8 cellular contexts compared by ENCODE assay signal in genomic region chr16:74999208-74999682, GRCh38. TPM values are rescaled to one million over a fixed set of nuclear protein-coding genes. Genes with fewer than 3 reads are reported as not detected.
DNase-seq lines count a peak whose midpoint lies in the region; ATAC-seq and TF ChIP-seq lines count a peak whose summit lies in the region.

No MANE protein-coding gene starts in this region.

- TF ChIP-seq CTCF in esophagus squamous epithelium (IDR thresholded peaks at IDR 0.05) = no peak

- no peaks in the 10 kb centered on the region for H3K9me3 Mint-ChIP-seq in natural killer cell treated with Interleukin-12 subunit alpha and Interleukin-12 subunit beta and Interleukin-15 and Interleukin-18, amount 100 ng/mL, for 72 hours

- H3K9ac ChIP-seq in BLaER1 treated with 17β-estradiol and CSF1 and Interleukin-3, amounts not matched to agents 10 nM and 100 nM = peak overlapping the region; percentile 94 to 100 (median 98)

- peak overlapping the region; percentile 75 for H3K4me3 Mint-ChIP-seq in natural killer cell treated with Interleukin-12 subunit alpha and Interleukin-12 subunit beta and Interleukin-15 and Interleukin-18, amount 100 ng/mL, for 72 hours

- H4K20me1 ChIP-seq in BLaER1 treated with 17β-estradiol and CSF1 and Interleukin-3, amounts not matched to agents 10 nM and 100 nM = peaks cover 32 to 49% (median 48%) of the 10 kb centered on the region in 11 experiments; a peak in 21 of 22 replicates

- peak; percentile 27 for DNase-seq in activated CD4-positive, alpha-beta T cell treated with anti-CD3 and anti-CD28 coated beads for 48 hours
- DNase-seq in esophagus squamous epithelium (lab: John Stamatoyannopoulos, UW) (no peak), aorta (peak; percentile 54 to 84), NCI-H1436 treated with DMSO at 0.1 percent for 48 hours (lab: John Stamatoyannopoulos, UW) (no peak)
- DNase-seq in natural killer cell treated with Interleukin-12 subunit alpha and Interleukin-12 subunit beta and Interleukin-15 and Interleukin-18, amount 100 ng/mL, for 72 hours (ENCODE audit: low spot score) = no peak

- H3K27me3 ChIP-seq in BLaER1 treated with 17β-estradiol and CSF1 and Interleukin-3, amounts not matched to agents 10 nM and 100 nM = no peaks in the 10 kb centered on the region; a peak in 2 of 22 replicates
- H3K27me3 ChIP-seq in esophagus squamous epithelium (no peaks in the 10 kb centered on the region), aorta (ENCODE audit: control insufficient read depth in 1 of 2, insufficient read depth in 2 of 2, low read length in 1 of 2) (no peaks in the 10 kb centered on the region)

- H3K36me3 ChIP-seq in BLaER1 treated with 17β-estradiol and CSF1 and Interleukin-3, amounts not matched to agents 10 nM and 100 nM = peaks cover 0 to 14% (median 7%) of the 10 kb centered on the region in 11 experiments; a peak in 11 of 22 replicates
- peaks cover 0 to 9% (median 0%) of the 10 kb centered on the region in 3 donors for H3K36me3 ChIP-seq in esophagus squamous epithelium
- no peaks in the 10 kb centered on the region for H3K36me3 ChIP-seq in aorta (ENCODE audit: control insufficient read depth in 1 of 2, insufficient read depth in 2 of 2, low read length in 1 of 2)

- intact Hi-C loops in esophagus squamous epithelium (cut with DNase I) (loop anchor here (2.0 kb wide), 1 partner anchor 112 kb away; no protein-coding TSS in a partner anchor), aorta (cut with DNase I) (loop anchor here in 1 of 2 donors (5.0 kb wide), 1 partner anchor 48 kb away; no protein-coding TSS in a partner anchor)

- H3K9me3 ChIP-seq in BLaER1 treated with 17β-estradiol and CSF1 and Interleukin-3, amounts not matched to agents 10 nM and 100 nM (replicated peaks in 1 of 11) = no peaks in the 10 kb centered on the region
- no peaks in the 10 kb centered on the region for H3K9me3 ChIP-seq in esophagus squamous epithelium
- no peaks in the 10 kb centered on the region for H3K9me3 ChIP-seq in aorta (ENCODE audit: control insufficient read depth, low read length)

- peaks cover 40 to 52% (median 43%) of the 10 kb centered on the region in 10 experiments for H3K4me1 ChIP-seq in BLaER1 treated with 17β-estradiol and CSF1 and Interleukin-3, amounts not matched to agents 10 nM and 100 nM
- H3K4me1 ChIP-seq in esophagus squamous epithelium (peaks cover 11 to 71% (median 30%) of the 10 kb centered on the region in 3 donors), aorta (ENCODE audit: control insufficient read depth in 1 of 2, insufficient read depth in 2 of 2, low read length in 2 of 2) (no peaks in the 10 kb centered on the region)

- no peak overlapping the region for H3K27ac Mint-ChIP-seq in natural killer cell treated with Interleukin-12 subunit alpha and Interleukin-12 subunit beta and Interleukin-15 and Interleukin-18, amount 100 ng/mL, for 72 hours

- peaks cover 48 to 50% of the 10 kb centered on the region in 2 donors for H3K4me1 Mint-ChIP-seq in natural killer cell treated with Interleukin-12 subunit alpha and Interleukin-12 subunit beta and Interleukin-15 and Interleukin-18, amount 100 ng/mL, for 72 hours (ENCODE audit: low read depth in 2 of 2)

- TF ChIP-seq POLR2A in esophagus squamous epithelium (IDR thresholded peaks at IDR 0.05) = no peak

- ATAC-seq in GM19372 (IDR thresholded peaks at IDR 0.05; ENCODE audit: low read depth, unreplicated experiment) = peak; percentile 40
- peak; percentile 8 for ATAC-seq in HG03469 (IDR thresholded peaks at IDR 0.05; ENCODE audit: unreplicated experiment)
- ATAC-seq in natural killer cell treated with Interleukin-12 subunit alpha and Interleukin-12 subunit beta and Interleukin-15 and Interleukin-18, amount 100 ng/mL, for 72 hours = peak; percentile 57 to 70
- ATAC-seq in aorta (ENCODE audit: low FRiP score) = peak; percentile 47

- H3K4me3 ChIP-seq in BLaER1 treated with 17β-estradiol and CSF1 and Interleukin-3, amounts not matched to agents 10 nM and 100 nM = peak overlapping the region; percentile 81 to 100 (median 97)
- H3K4me3 ChIP-seq in esophagus squamous epithelium = peak overlapping the region; percentile 76 to 97 (median 88)
- peak overlapping the region; percentile 78 to 95 for H3K4me3 ChIP-seq in aorta (ENCODE audit: low read length in 2 of 2)

- WGBS in esophagus squamous epithelium, 2 donors = 0% methylated on average over 13 to 22 of the region's 51 CpGs
- WGBS in aorta, 2 donors = 1% methylated on average over 23 to 51 of the region's 51 CpGs

- peak overlapping the region; percentile 88 to 99 (median 95) for H3K4me2 ChIP-seq in BLaER1 treated with 17β-estradiol and CSF1 and Interleukin-3, amounts not matched to agents 10 nM and 100 nM

- peaks cover 14% of the 10 kb centered on the region for H3K36me3 Mint-ChIP-seq in natural killer cell treated with Interleukin-12 subunit alpha and Interleukin-12 subunit beta and Interleukin-15 and Interleukin-18, amount 100 ng/mL, for 72 hours

- peak overlapping the region; percentile 86 to 100 (median 98) for H3K27ac ChIP-seq in BLaER1 treated with 17β-estradiol and CSF1 and Interleukin-3, amounts not matched to agents 10 nM and 100 nM
- peak overlapping the region; percentile 87 to 96 (median 91) for H3K27ac ChIP-seq in esophagus squamous epithelium
- peak overlapping the region in 1 of 2 donors; percentile 12 for H3K27ac ChIP-seq in aorta (ENCODE audit: low read depth in 1 of 2, low read length in 2 of 2)

- H3K27me3 Mint-ChIP-seq in natural killer cell treated with Interleukin-12 subunit alpha and Interleukin-12 subunit beta and Interleukin-15 and Interleukin-18, amount 100 ng/mL, for 72 hours = peaks cover 0 to 1% of the 10 kb centered on the region in 2 donors

RNA-seq across cellular contexts. Expression of gene ZNRF1, which starts 0.4 kb away (rescaled TPM):
- total RNA-seq in esophagus squamous epithelium (10 to 100 TPM; 28.0 to 67.4 (median 33.5) TPM), aorta (10 to 100 TPM; 20.8 to 26.3 TPM)
- total RNA-seq in natural killer cell treated with Interleukin-12 subunit alpha and Interleukin-12 subunit beta and Interleukin-15 and Interleukin-18, amount 100 ng/mL, for 72 hours = 10 to 100 TPM; 58.6 to 89.7 TPM
- 1 to 10 TPM; 4.6 to 7.4 TPM for polyA plus RNA-seq in aorta

RNA-seq across cellular contexts. Expression of gene WDR59, which starts 14.3 kb away (rescaled TPM):
- total RNA-seq in esophagus squamous epithelium = 10 to 100 TPM in 3 of 4 donors, 1 to 10 TPM in 1; 9.8 to 25.1 (median 22.2) TPM
- 100 to 1,000 TPM in 1 of 2 donors, 10 to 100 TPM in 1; 81.6 to 162 TPM for total RNA-seq in natural killer cell treated with Interleukin-12 subunit alpha and Interleukin-12 subunit beta and Interleukin-15 and Interleukin-18, amount 100 ng/mL, for 72 hours
- 10 to 100 TPM; 62.6 to 78.1 TPM for total RNA-seq in aorta
- 10 to 100 TPM; 12.8 to 34.1 TPM for polyA plus RNA-seq in aorta

Comparison
In these comparisons a context has a peak if more than half of its experiments do, and no peak if none do; other contexts are left out.
1. ATAC-seq: peak in every context shown above with its lines; median percentile 64 in natural killer cell treated with Interleukin-12 subunit alpha and Interleukin-12 subunit beta and Interleukin-15 and Interleukin-18, amount 100 ng/mL, for 72 hours; 47 in aorta; 40 in GM19372; 8 in HG03469.
2. DNase-seq: peak in activated CD4-positive, alpha-beta T cell treated with anti-CD3 and anti-CD28 coated beads for 48 hours (single experiment) and aorta (2 of 2); none in esophagus squamous epithelium (single experiment), natural killer cell treated with Interleukin-12 subunit alpha and Interleukin-12 subunit beta and Interleukin-15 and Interleukin-18, amount 100 ng/mL, for 72 hours (single experiment) and NCI-H1436 treated with DMSO at 0.1 percent for 48 hours (single experiment).
3. Peak in every context shown above with its lines, with median percentiles within 50 percentile points of each other: H3K4me3 ChIP-seq.